In the genomic region with DNA sequence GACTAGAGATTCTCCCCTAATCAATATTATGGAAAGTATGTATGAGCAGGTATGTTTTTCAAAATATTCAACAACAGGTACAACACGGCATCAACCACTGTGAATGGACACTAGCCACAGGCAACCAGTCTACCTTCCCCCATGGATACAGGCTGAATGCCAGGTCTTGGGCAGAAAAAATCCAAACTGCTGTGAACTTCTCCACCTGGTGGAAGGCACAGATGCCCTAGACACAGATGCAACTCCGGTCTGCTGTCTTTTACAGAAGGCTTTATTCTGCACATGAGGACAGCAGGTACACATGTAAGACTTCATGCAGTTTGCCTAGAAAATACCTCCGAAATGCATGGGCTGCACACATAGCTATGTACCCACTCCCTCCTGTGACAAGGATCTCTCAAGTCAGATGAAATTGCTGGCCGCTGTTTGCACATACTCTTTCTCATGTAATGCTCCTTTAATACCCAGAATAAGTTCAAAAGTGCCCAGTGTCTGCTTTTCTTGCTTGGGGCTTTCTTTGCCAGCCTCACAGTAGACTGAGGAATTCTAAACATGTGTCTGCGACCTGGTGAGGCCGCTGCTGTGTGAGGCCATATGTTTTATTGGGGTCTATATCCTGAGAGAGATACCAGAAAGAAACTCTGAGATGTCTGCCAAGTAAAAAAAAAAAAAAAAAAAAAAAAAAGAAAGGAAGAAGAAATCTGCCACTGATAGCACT, we compare ENCODE assay signal across 13 cellular contexts.
DNase-seq lines count a peak whose midpoint lies in the region; ATAC-seq, FAIRE-seq and TF ChIP-seq lines count a peak whose summit lies in the region.
"Had no signal": no experiment of that assay in that cellular context is flagged by ENCODE, and none has a peak within 500 bp of the region (broad histone marks: within the 10 kb centered on the region; RNA-seq: fewer than 3 reads in every experiment).

No MANE protein-coding gene starts in this region.

- no peaks in the 10 kb centered on the region for H3K9me3 Mint-ChIP-seq in nephron

- no peak for TF ChIP-seq POLR2A in endothelial cell of umbilical vein (IDR thresholded peaks at IDR 0.05; ENCODE audit: low read depth, low read length)

- H3K9ac ChIP-seq in OCI-LY1 (ENCODE audit: low read length): no peak overlapping the region
- H3K9ac ChIP-seq in endothelial cell of umbilical vein (replicated peaks; ENCODE audit: extremely low read depth, insufficient read depth, low read length): no peak overlapping the region
- H3K9ac ChIP-seq: BLaER1 had no signal

- H4K20me1 ChIP-seq in OCI-LY1 (ENCODE audit: insufficient read depth, low read length) (no peaks in the 10 kb centered on the region), endothelial cell of umbilical vein (replicated peaks; ENCODE audit: control insufficient read depth, extremely low read depth, insufficient read depth, low read length) (no peaks in the 10 kb centered on the region)
- H4K20me1 ChIP-seq: BLaER1 had no signal

- peak overlapping the region; percentile 69 to 84 (median 70) for H3K27ac Mint-ChIP-seq in nephron

- POLR2A ChIA-PET in endothelial cell of umbilical vein (lab: Charles Lee): no interaction called here

- intact Hi-C loops in endothelial cell of umbilical vein (cut with micrococcal nuclease): no loop called here

- DNase-seq in DMS 273 treated with DMSO at 0.1 percent for 48 hours (lab: John Stamatoyannopoulos, UW) (peak; percentile 4), endothelial cell of umbilical vein (ENCODE audit: low read depth, low spot score) (peak; percentile 59), coronary artery (ENCODE audit: low spot score) (no peak)
- DNase-seq in stimulated activated CD4-positive, alpha-beta T cell treated with anti-CD3 and anti-CD28 coated beads, Interleukin-2, amount 100 ng/mL, for 48 hours: no peak
- DNase-seq: NCI-H187; posterior cingulate gyrus; stimulated activated CD4-positive, alpha-beta T cell treated with anti-CD3 and anti-CD28 coated beads, Interleukin-2, amount 100 ng/mL, for 24 hours had no signal

- H3K27me3 Mint-ChIP-seq in nephron (ENCODE audit: low read depth): no peaks in the 10 kb centered on the region

- H2AFZ ChIP-seq in OCI-LY1 (ENCODE audit: low read length) (no peak overlapping the region), endothelial cell of umbilical vein (ENCODE audit: low read depth, low read length) (no peak overlapping the region)

- H3K4me2 ChIP-seq in OCI-LY1 (ENCODE audit: low read length) (no peak overlapping the region), endothelial cell of umbilical vein (ENCODE audit: insufficient read depth, low read length) (no peak overlapping the region)
- H3K4me2 ChIP-seq: BLaER1 had no signal

- H3K27ac ChIP-seq in OCI-LY1 (ENCODE audit: low read depth, low read length, poor library complexity, severe bottlenecking) (peak overlapping the region; percentile 2), endothelial cell of umbilical vein (ENCODE audit: insufficient read depth, low read depth, low read length) (no peak overlapping the region), coronary artery (no peak overlapping the region)
- H3K27ac ChIP-seq: BLaER1 had no signal

- FAIRE-seq in endothelial cell of umbilical vein (lab: Jason Lieb, UNC): no peak
- FAIRE-seq: G401.6 had no signal

- H3K4me3 ChIP-seq in OCI-LY1 (ENCODE audit: low read depth, low read length, poor library complexity, severe bottlenecking) (no peak overlapping the region), endothelial cell of umbilical vein (replicated peaks in 1 of 3; ENCODE audit: insufficient read depth in 1 of 3, low read depth in 1 of 3, low read length in 3 of 3) (no peak overlapping the region), coronary artery (no peak overlapping the region)
- H3K4me3 ChIP-seq: BLaER1 had no signal

- no peak for ATAC-seq in GM21381 (IDR thresholded peaks at IDR 0.05; ENCODE audit: unreplicated experiment)
- no peak for ATAC-seq in GM21576 (IDR thresholded peaks at IDR 0.05; ENCODE audit: unreplicated experiment)

- H3K4me1 Mint-ChIP-seq in nephron: peaks cover 78% of the 10 kb centered on the region

- dilution Hi-C loops in endothelial cell of umbilical vein (cut with MboI; ENCODE audit: extremely low pct_ligation_motif_present, low sequenced_read_pairs): no loop called here

- no TSS peak for BruUV-seq in endothelial cell of umbilical vein (replicated peaks; lab: Mats Ljungman, UMichigan)

- H3K36me3 Mint-ChIP-seq in nephron (ENCODE audit: low read depth): no peaks in the 10 kb centered on the region

- H3K9me3 ChIP-seq in OCI-LY1 (ENCODE audit: low read length) (no peaks in the 10 kb centered on the region), endothelial cell of umbilical vein (replicated peaks; ENCODE audit: control insufficient read depth, insufficient read depth, low read length) (no peaks in the 10 kb centered on the region)

- peaks cover 48% of the 10 kb centered on the region for H3K4me1 ChIP-seq in OCI-LY1 (ENCODE audit: insufficient read depth, low read length, severe bottlenecking)
- peaks cover 1% of the 10 kb centered on the region for H3K4me1 ChIP-seq in endothelial cell of umbilical vein (ENCODE audit: control insufficient read depth, extremely low read depth, insufficient read depth, low read length)
- H3K4me1 ChIP-seq: BLaER1 had no signal

- CTCF ChIA-PET in endothelial cell of umbilical vein (lab: Charles Lee): no interaction called here

- H3K27me3 ChIP-seq in OCI-LY1 (ENCODE audit: insufficient read depth, low read length): no peaks in the 10 kb centered on the region
- no peaks in the 10 kb centered on the region for H3K27me3 ChIP-seq in endothelial cell of umbilical vein (ENCODE audit: control insufficient read depth in 2 of 2, insufficient read depth in 2 of 2, low read length in 2 of 2)
- H3K27me3 ChIP-seq: BLaER1 had no signal

- H3K9me2 ChIP-seq in OCI-LY1 (ENCODE audit: low read depth, low read length): no peaks in the 10 kb centered on the region

- H3K36me3 ChIP-seq in OCI-LY1 (ENCODE audit: insufficient read depth, low read length) (no peaks in the 10 kb centered on the region), endothelial cell of umbilical vein (ENCODE audit: control insufficient read depth in 2 of 2, extremely low read depth in 1 of 2, insufficient read depth in 2 of 2, low read length in 2 of 2) (no peaks in the 10 kb centered on the region)
- H3K36me3 ChIP-seq: BLaER1 had no signal

- peak overlapping the region in 1 of 3 experiments; percentile 37 for H3K4me3 Mint-ChIP-seq in nephron

- H3F3A ChIP-seq in OCI-LY1 (ENCODE audit: insufficient read depth, low read length): no peaks in the 10 kb centered on the region

- no peaks in the 10 kb centered on the region for H3K9me1 ChIP-seq in endothelial cell of umbilical vein (replicated peaks; ENCODE audit: control insufficient read depth, extremely low read depth, insufficient read depth, low read length)

- TF ChIP-seq CTCF in OCI-LY1 (IDR thresholded peaks at IDR 0.05; ENCODE audit: low read length): peak; percentile 23; the same call in 1 of the 2 replicates
- peak in 1 of 2 donors; percentile 14 for TF ChIP-seq CTCF in endothelial cell of umbilical vein (IDR thresholded peaks at IDR 0.05; ENCODE audit: extremely low read depth in 1 of 2, insufficient read depth in 1 of 2, low read depth in 1 of 2, low read length in 2 of 2)
- no peak for TF ChIP-seq CTCF in nephron (IDR thresholded peaks at IDR 0.05; ENCODE audit: unreplicated experiment in 3 of 3)
- no peak for TF ChIP-seq CTCF in coronary artery (IDR thresholded peaks at IDR 0.05)

- no peaks in the 10 kb centered on the region for H3K79me2 ChIP-seq in OCI-LY1 (ENCODE audit: insufficient read depth, low read length)
- H3K79me2 ChIP-seq in endothelial cell of umbilical vein (ENCODE audit: control insufficient read depth, insufficient read depth, low read length): no peaks in the 10 kb centered on the region

TF ChIP-seq in endothelial cell of umbilical vein, 7 proteins besides CTCF, POLR2A, EP300 and RAD21:
- TF ChIP-seq JUN (IDR thresholded peaks at IDR 0.05; ENCODE audit: borderline replicate concordance, insufficient read depth, insufficient read length, low read depth) (no peak), POLR2AphosphoS5 (IDR thresholded peaks at IDR 0.05; ENCODE audit: insufficient read depth, low read depth, low read length) (no peak), FOS (IDR thresholded peaks at IDR 0.05; ENCODE audit: borderline replicate concordance, insufficient read depth, low read length) (no peak), GATA2 (IDR thresholded peaks at IDR 0.05; ENCODE audit: insufficient read depth, insufficient read length, low read depth, low read length) (no peak), MYC (IDR thresholded peaks at IDR 0.05; ENCODE audit: low read depth, low read length) (no peak), EZH2 (IDR thresholded peaks at IDR 0.05; ENCODE audit: borderline replicate concordance, low read depth, low read length, severe bottlenecking) (no peak)
- TF ChIP-seq, protein P1, sequence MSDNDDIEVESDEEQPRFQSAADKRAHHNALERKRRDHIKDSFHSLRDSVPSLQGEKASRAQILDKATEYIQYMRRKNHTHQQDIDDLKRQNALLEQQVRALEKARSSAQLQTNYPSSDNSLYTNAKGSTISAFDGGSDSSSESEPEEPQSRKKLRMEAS (IDR thresholded peaks at IDR 0.05; ENCODE audit: insufficient read depth, insufficient read length): no peak

Comparison
In these comparisons a context has a peak if more than half of its experiments do, and no peak if none do; other contexts are left out.
1. DNase-seq: peak in DMS 273 treated with DMSO at 0.1 percent for 48 hours (single experiment) and endothelial cell of umbilical vein (single experiment); none in coronary artery (single experiment) and stimulated activated CD4-positive, alpha-beta T cell treated with anti-CD3 and anti-CD28 coated beads, Interleukin-2, amount 100 ng/mL, for 48 hours (0 of 2).